ENCODE assay signal across 8 cellular contexts in the genomic region with DNA sequence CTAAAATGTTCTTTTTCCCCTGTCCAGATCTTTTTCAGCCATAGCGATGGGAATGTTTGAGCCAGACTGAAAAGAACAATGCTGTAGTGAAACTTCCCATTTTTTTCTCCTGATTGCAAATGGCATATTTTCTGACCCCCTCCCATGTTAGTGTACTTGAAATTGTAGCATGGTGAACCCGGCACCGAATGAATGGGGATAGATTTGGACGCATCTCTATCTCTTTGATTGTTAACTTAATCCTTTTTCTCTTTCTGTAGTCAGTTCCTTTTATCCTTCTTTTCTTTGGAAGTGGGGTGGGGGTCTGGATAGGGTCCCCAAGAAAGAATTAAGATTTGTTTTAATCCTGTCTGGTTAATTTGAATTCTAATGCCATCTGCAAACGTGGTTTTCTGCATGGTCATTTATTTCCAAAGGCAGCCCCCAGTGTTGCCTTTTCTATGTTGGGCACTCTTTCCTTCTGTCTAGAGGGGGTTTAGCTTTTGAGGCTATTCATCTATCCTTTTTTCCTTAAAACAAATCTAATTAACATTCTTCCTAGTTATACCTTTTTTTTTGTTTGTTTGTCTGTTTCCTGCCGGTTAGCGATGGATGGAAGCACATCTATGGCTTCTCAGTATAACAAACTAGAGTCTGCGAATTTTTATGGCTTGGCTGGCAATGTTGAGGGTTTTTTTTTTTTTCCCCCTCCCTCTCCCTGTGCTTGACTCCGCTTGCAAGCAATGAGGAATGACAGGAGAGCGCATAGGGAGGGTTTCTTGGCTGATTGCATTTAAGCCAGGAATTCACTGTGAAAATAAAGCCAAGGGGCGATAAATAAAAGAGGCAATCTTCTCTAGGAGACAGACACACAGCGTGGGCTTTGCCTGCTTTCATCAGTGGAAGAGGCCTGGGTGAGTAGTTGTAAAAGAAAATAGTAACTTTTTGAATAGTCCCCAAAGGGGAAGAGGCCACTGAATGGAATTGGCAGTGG. TPM values are rescaled to one million over a fixed set of nuclear protein-coding genes. Genes with fewer than 3 reads are reported as not detected.
A peak's percentile ranks its signal among the peaks of the same experiment; 100 is the strongest.
DNase-seq lines count a peak whose midpoint lies in the region; ATAC-seq, FAIRE-seq and TF ChIP-seq lines count a peak whose summit lies in the region.

No MANE protein-coding gene starts in this region.

- peaks cover 60% of the 10 kb centered on the region for H3K4me1 Mint-ChIP-seq in neural crest cell

- peak overlapping the region; percentile 99 for H3K4me3 ChIP-seq in OCI-LY3 (ENCODE audit: low read length)

- no peak for ATAC-seq in HG03565 (IDR thresholded peaks at IDR 0.05; ENCODE audit: unreplicated experiment)

- TF ChIP-seq CTCF in OCI-LY3 (IDR thresholded peaks at IDR 0.05; ENCODE audit: low read depth, low read length): no peak
- TF ChIP-seq CTCF in neural crest cell (conservative IDR thresholded peaks at IDR 0.05): no peak

- peak overlapping the region; percentile 89 for H3K4me3 Mint-ChIP-seq in neural crest cell

- FAIRE-seq in endometrium (lab: Jason Lieb, UNC) (peak; percentile 4), H54 (lab: Jason Lieb, UNC) (no peak)

- TF ChIP-seq POLR2A in H54 (IDR thresholded peaks at IDR 0.05; ENCODE audit: low read depth, low read length): no peak

- H3K4me2 ChIP-seq in OCI-LY3 (ENCODE audit: low read length): peak overlapping the region; percentile 91

- peak overlapping the region; percentile 90 for H3K27ac Mint-ChIP-seq in neural crest cell (ENCODE audit: unreplicated experiment)

- H3K4me1 ChIP-seq in OCI-LY3 (ENCODE audit: low read length): peaks cover 10% of the 10 kb centered on the region

- H3K36me3 Mint-ChIP-seq in neural crest cell (ENCODE audit: low read depth): peaks cover 16% of the 10 kb centered on the region

- H3K36me3 ChIP-seq in OCI-LY3 (replicated peaks; ENCODE audit: low read depth, low read length): peaks cover 5% of the 10 kb centered on the region

- H3K9me3 Mint-ChIP-seq in neural crest cell: no peaks in the 10 kb centered on the region

- H3K9ac ChIP-seq in OCI-LY3 (ENCODE audit: low read length): peak overlapping the region; percentile 73

- H3K27me3 Mint-ChIP-seq in neural crest cell (ENCODE audit: low read depth): peaks cover 2% of the 10 kb centered on the region

- peaks cover 46% of the 10 kb centered on the region for H3K79me2 ChIP-seq in OCI-LY3 (ENCODE audit: low read length)

- no peaks in the 10 kb centered on the region for H3K9me3 ChIP-seq in OCI-LY3 (ENCODE audit: insufficient read depth, low read length)

- DNase-seq in Daoy (ENCODE audit: low read depth) (peak; percentile 33), neural crest cell (ENCODE audit: low read depth, low spot score) (no peak), H54 (ENCODE audit: insufficient read length, low spot score) (no peak), NCI-H2029 treated with DMSO at 0.1 percent for 48 hours (lab: John Stamatoyannopoulos, UW) (no peak), COLO829 (ENCODE audit: low spot score) (no peak)

- peaks cover 32% of the 10 kb centered on the region for H4K20me1 ChIP-seq in OCI-LY3 (ENCODE audit: insufficient read depth, low read length)

- H2AFZ ChIP-seq in OCI-LY3 (ENCODE audit: low read depth, low read length): no peak overlapping the region

- peaks cover 6% of the 10 kb centered on the region; the same call in 1 of the 2 replicates for H3K27me3 ChIP-seq in OCI-LY3 (ENCODE audit: low read depth, low read length)

- no peak overlapping the region for H3K27ac ChIP-seq in OCI-LY3 (ENCODE audit: low read length)

RNA-seq across cellular contexts. Expression of a gene that starts 2.5 kb away (rescaled TPM):
- 2.5 and 3.6 TPM in 2 replicates for total RNA-seq in Daoy (2014; rRNA removed; shearing (Covaris generic))
- 33.8 and 34.3 TPM in 2 replicates for total RNA-seq in neural crest cell
